22 cellular contexts compared by ENCODE assay signal in genomic region chr11:18927550-18928322, GRCh38. TPM values are rescaled to one million over a fixed set of nuclear protein-coding genes. Genes with fewer than 3 reads are reported as not detected.
A peak's percentile ranks its signal among the peaks of the same experiment; 100 is the strongest.
DNase-seq lines count a peak whose midpoint lies in the region; ATAC-seq, FAIRE-seq and TF ChIP-seq lines count a peak whose summit lies in the region.
"Had no signal": no experiment of that assay in that cellular context is flagged by ENCODE, and none has a peak within 500 bp of the region (broad histone marks: within the 10 kb centered on the region; RNA-seq: fewer than 3 reads in every experiment).

No MANE protein-coding gene starts in this region.

- in situ Hi-C loops in GM12878 (cut with MboI): no loop called here

- H3K9me2 ChIP-seq in PC-9 (ENCODE audit: insufficient read depth): no peaks in the 10 kb centered on the region

- FAIRE-seq in GM12878 (lab: Jason Lieb, UNC): no peak
- FAIRE-seq in keratinocyte (lab: Jason Lieb, UNC): peak; percentile 84
- FAIRE-seq: D721Med, G401.6, GM12892 had no signal

- H3K9ac ChIP-seq in GM12878 (ENCODE audit: control insufficient read depth, insufficient read depth, low read length) (no peak overlapping the region), keratinocyte (ENCODE audit: control insufficient read depth, extremely low read depth, insufficient read depth, low read length) (no peak overlapping the region)

- TF ChIP-seq EP300 in GM12878 (IDR thresholded peaks at IDR 0.05; ENCODE audit: borderline replicate concordance in 1 of 2, control insufficient read depth in 1 of 2, low read depth in 2 of 2, low read length in 2 of 2): no peak

- H2AFZ ChIP-seq in PC-9 (no peak overlapping the region), GM12878 (ENCODE audit: control insufficient read depth, low read depth, low read length) (no peak overlapping the region), keratinocyte (ENCODE audit: control insufficient read depth, low read length) (no peak overlapping the region)
- H2AFZ ChIP-seq: GM23338 had no signal

- H3K36me3 ChIP-seq in PC-9 (ENCODE audit: low read depth) (no peaks in the 10 kb centered on the region), GM12878 (ENCODE audit: control insufficient read depth in 2 of 2, insufficient read depth in 2 of 2, low read length in 1 of 2) (no peaks in the 10 kb centered on the region), keratinocyte (ENCODE audit: control insufficient read depth in 2 of 2, extremely low read depth in 1 of 2, insufficient read depth in 2 of 2, low read length in 2 of 2) (no peaks in the 10 kb centered on the region)
- H3K36me3 ChIP-seq: BE2C had no signal

- TF ChIP-seq POLR2A in GM12878 (IDR thresholded peaks at IDR 0.05; ENCODE audit: low read depth, low read length): no peak

- CTCF ChIA-PET in PC-9 (lab: Charles Lee) (no interaction called here), GM12878 (lab: Yijun Ruan, JAX) (no interaction called here)

- H3K4me3 ChIP-seq in PC-9 (no peak overlapping the region), GM12878 (no peak overlapping the region), keratinocyte (ENCODE audit: control insufficient read depth in 2 of 3, extremely low read depth in 1 of 3, insufficient read depth in 2 of 3, low read depth in 1 of 3, low read length in 3 of 3) (no peak overlapping the region)
- H3K4me3 ChIP-seq: GM23338 had no signal

- no peaks in the 10 kb centered on the region for H3K9me1 ChIP-seq in keratinocyte (ENCODE audit: control insufficient read depth, extremely low read depth, insufficient read depth, low read length)

- POLR2A ChIA-PET in PC-9 (lab: Charles Lee; ENCODE audit: unreplicated experiment) (no interaction called here), GM12878 (lab: Charles Lee) (no interaction called here)

- no peak for TF ChIP-seq RAD21 in GM12878 (IDR thresholded peaks at IDR 0.05; ENCODE audit: insufficient read depth, low read depth, low read length)

- intact Hi-C loops in PC-9 (cut with micrococcal nuclease; ENCODE audit: unreplicated experiment): no loop called here
- intact Hi-C loops in GM12878 (cut with micrococcal nuclease; ENCODE audit: unreplicated experiment): no loop called here

- H3K27ac ChIP-seq in C4-2B (no peak overlapping the region), PC-9 (no peak overlapping the region), GM12878 (ENCODE audit: control insufficient read depth, insufficient read depth) (no peak overlapping the region), keratinocyte (ENCODE audit: control insufficient read depth, insufficient read depth, low read length) (no peak overlapping the region)

- H3K9me3 ChIP-seq in PC-9 (ENCODE audit: insufficient read depth, low read depth) (no peaks in the 10 kb centered on the region), GM12878 (replicated peaks; ENCODE audit: control insufficient read depth, insufficient read depth, low read length) (no peaks in the 10 kb centered on the region), keratinocyte (ENCODE audit: control insufficient read depth, low read depth, low read length) (no peaks in the 10 kb centered on the region)
- H3K9me3 ChIP-seq: BE2C had no signal

- RAD21 ChIA-PET in GM12878 (lab: Charles Lee; ENCODE audit: unreplicated experiment): no interaction called here

- 14% methylated on average over 3 of the region's 3 CpGs for WGBS in GM12878 (ENCODE audit: insufficient coverage, insufficient replicate concordance, low lambda C conversion rate, missing lambda C conversion rate)

- TF ChIP-seq CTCF in C4-2B (conservative IDR thresholded peaks at IDR 0.05) (peak; percentile 39), PC-9 (conservative IDR thresholded peaks at IDR 0.05) (0 out of 2 replicates have a peak, but pooled peaks have one; percentile 29), GM12878 (IDR thresholded peaks at IDR 0.05 in 2 of 3, conservative IDR thresholded peaks at IDR 0.05 in 1 of 3; ENCODE audit: control insufficient read depth in 2 of 3, extremely low read depth in 1 of 3, insufficient read depth in 1 of 3, low read depth in 3 of 3, low read length in 3 of 3) (no peak), keratinocyte (optimal IDR thresholded peaks at IDR 0.05 in 1 of 3, IDR thresholded peaks at IDR 0.05 in 1 of 3, conservative IDR thresholded peaks at IDR 0.05 in 1 of 3; ENCODE audit: extremely low read depth in 1 of 3, insufficient read depth in 2 of 3, low read length in 3 of 3) (peak in 2 of 3 experiments; percentile 22 to 37)

- no peak overlapping the region for H3K4me2 ChIP-seq in PC-9
- H3K4me2 ChIP-seq in GM12878 (ENCODE audit: control insufficient read depth, insufficient read depth): no peak overlapping the region
- no peak overlapping the region for H3K4me2 ChIP-seq in keratinocyte (ENCODE audit: control insufficient read depth, extremely low read depth, insufficient read depth, low read depth, low read length)
- H3K4me2 ChIP-seq: GM23338 had no signal

- ATAC-seq in GM12878: no peak
- ATAC-seq in SK-N-SH treated with all-trans-retinoic acid at 6 μM for 48 hours: no peak
- ATAC-seq: CD8-positive, alpha-beta T cell; GM23338 had no signal

- SMC1A ChIA-PET in GM12878 (lab: Charles Lee; ENCODE audit: uncharacterized antibody, unreplicated experiment): no interaction called here

- dilution Hi-C loops in keratinocyte (cut with MboI; ENCODE audit: extremely low pct_ligation_motif_present, low sequenced_read_pairs): no loop called here

- H3K27me3 ChIP-seq in PC-9 (ENCODE audit: insufficient read depth, low read depth) (peaks cover 97% of the 10 kb centered on the region), GM12878 (replicated peaks in 1 of 2; ENCODE audit: control insufficient read depth in 2 of 2, insufficient read depth in 2 of 2, low read length in 1 of 2) (no peaks in the 10 kb centered on the region), keratinocyte (ENCODE audit: control insufficient read depth, extremely low read depth, insufficient read depth, low read length) (peaks cover 4% of the 10 kb centered on the region)
- H3K27me3 ChIP-seq: BE2C had no signal

- H3K79me2 ChIP-seq in PC-9 (ENCODE audit: low read depth): no peaks in the 10 kb centered on the region
- no peaks in the 10 kb centered on the region for H3K79me2 ChIP-seq in GM12878 (ENCODE audit: control insufficient read depth, insufficient read depth, low read length)
- no peaks in the 10 kb centered on the region for H3K79me2 ChIP-seq in keratinocyte (ENCODE audit: control insufficient read depth, insufficient read depth, low read length)

- H3F3A ChIP-seq in PC-9 (ENCODE audit: insufficient read depth, low read depth): no peaks in the 10 kb centered on the region

- H4K20me1 ChIP-seq in PC-9 (ENCODE audit: insufficient read depth) (no peaks in the 10 kb centered on the region), GM12878 (ENCODE audit: control insufficient read depth, insufficient read depth) (no peaks in the 10 kb centered on the region), keratinocyte (ENCODE audit: control insufficient read depth, extremely low read depth, insufficient read depth, low read length) (no peaks in the 10 kb centered on the region)

- H3K4me1 ChIP-seq in PC-9 (replicated peaks; ENCODE audit: insufficient read depth): no peaks in the 10 kb centered on the region
- H3K4me1 ChIP-seq in GM12878 (ENCODE audit: control insufficient read depth, insufficient read depth, low read length): no peaks in the 10 kb centered on the region
- peaks cover 4% of the 10 kb centered on the region for H3K4me1 ChIP-seq in keratinocyte (ENCODE audit: control insufficient read depth, extremely low read depth, insufficient read depth, low read length)
- H3K4me1 ChIP-seq: BE2C had no signal

- BruUV-seq in PC-9 (replicated peaks; lab: Mats Ljungman, UMichigan) (no TSS peak), GM12878 (replicated peaks; lab: Mats Ljungman, UMichigan) (no TSS peak)

- no peak for DNase-seq in PC-9
- DNase-seq in GM12878 (ENCODE audit: low read depth, low spot score): no peak
- DNase-seq in keratinocyte (ENCODE audit: low read depth, low spot score): no peak
- DNase-seq in NCI-H2227 (lab: John Stamatoyannopoulos, UW; ENCODE audit: unreplicated experiment): no peak
- no peak for DNase-seq in SIG-M5 treated with dmso at 0.1 percent for 504 hours (lab: John Stamatoyannopoulos, UW; ENCODE audit: unreplicated experiment)
- DNase-seq: BE2C; CD8-positive, alpha-beta T cell; COR-L47; DMS153; DMS79 treated with DMSO at 0.1 percent for 48 hours; EL; H7 had no signal

TF ChIP-seq in GM12878, 131 proteins besides CTCF, POLR2A, EP300 and RAD21:
- TF ChIP-seq BMI1 (IDR thresholded peaks at IDR 0.05; ENCODE audit: borderline replicate concordance) (0 out of 2 replicates have a peak, but pooled peaks have one; percentile 20), NBN (IDR thresholded peaks at IDR 0.05) (no peak)

TF ChIP-seq in SK-N-SH treated with all-trans-retinoic acid at 6 μM for 48 hours, 23 proteins besides CTCF, POLR2A, EP300 and RAD21 (continues in another document):
- TF ChIP-seq BACH2 (CRISPR knock-in tag; IDR thresholded peaks at IDR 0.05; ENCODE audit: borderline replicate concordance) (no peak), PPARA (CRISPR knock-in tag; IDR thresholded peaks at IDR 0.05; ENCODE audit: borderline replicate concordance) (no peak), ARNTL (CRISPR knock-in tag; IDR thresholded peaks at IDR 0.05; ENCODE audit: borderline replicate concordance, low read depth) (no peak)

RNA-seq across cellular contexts. Expression of gene MRGPRX1, which starts 11.5 kb away (rescaled TPM):
- not detected in 2 replicates for total RNA-seq in PC-9 (2021)
- not detected in 2 replicates for total RNA-seq in GM12878 (2013; cell fraction: nucleolus; rRNA removed)
- not detected in 2 replicates for total RNA-seq in GM12878 (2014; rRNA removed)
- not detected in 2 replicates for total RNA-seq in GM12878 (2014; rRNA removed; fragmentation: Illumina TruSeq; extraction: Trizol)
- total RNA-seq in GM12878 (2021): not detected in 2 replicates
- not detected for polyA plus RNA-seq in GM12878 (2011; ENCODE audit: low read depth)
- not detected in 2 replicates for polyA plus RNA-seq in GM12878 (2011; rRNA removed)
- polyA plus RNA-seq in GM12878 (2011; cell fraction: cytosol; rRNA removed): not detected in 2 replicates
- polyA plus RNA-seq in GM12878 (2011; cell fraction: nucleus; rRNA removed): not detected in 2 replicates
- polyA plus RNA-seq in GM12878 (2012): not detected in 2 replicates
- not detected in 2 replicates for polyA plus RNA-seq in GM12878 (2014; fragmentation: Illumina TruSeq; extraction: Trizol)
- not detected for polyA plus RNA-seq in GM12878 (2014; fragmentation: Nextera tagmentation; extraction: Ambion mirVana)
- polyA plus RNA-seq in GM12878 (2014; rRNA removed): not detected in 2 replicates
- not detected for polyA plus RNA-seq in GM12878 (2016; fragmentation: Nextera tagmentation; extraction: Ambion mirVana)
- polyA minus RNA-seq in GM12878 (2011; rRNA and poly(A)+ RNA removed): not detected in 2 replicates
- not detected in 2 replicates for polyA minus RNA-seq in GM12878 (2011; cell fraction: cytosol; rRNA and poly(A)+ RNA removed)
- not detected in 2 replicates for polyA minus RNA-seq in GM12878 (2011; cell fraction: nucleus; rRNA and poly(A)+ RNA removed)
- not detected in 3 replicates for polyA plus RNA-seq in keratinocyte
- polyA plus RNA-seq in keratinocyte (2011; ENCODE audit: low read depth): not detected
- not detected in 2 replicates for polyA plus RNA-seq in keratinocyte (2011; cell fraction: cytosol; rRNA removed)
- polyA plus RNA-seq in keratinocyte (2011; cell fraction: nucleus; rRNA removed): 0.13 TPM in 1 of 2 replicates, not detected in the other
- polyA plus RNA-seq in keratinocyte (2012; ENCODE audit: low replicate concordance): 0.52 TPM in 1 of 2 replicates, not detected in the other
- polyA minus RNA-seq in keratinocyte: not detected in 3 replicates
- not detected for polyA minus RNA-seq in keratinocyte (2011; cell fraction: cytosol; rRNA and poly(A)+ RNA removed)
- polyA minus RNA-seq in keratinocyte (2011; cell fraction: nucleus; rRNA and poly(A)+ RNA removed): not detected in 2 replicates
- total RNA-seq: A172; CD8-positive, alpha-beta T cell; GM23338; H7; HT1080 had no signal
- polyA plus RNA-seq: CD14-positive monocyte, GM23338, IgD-negative memory B cell had no signal

Comparison
In these comparisons a context has a peak if more than half of its experiments do, and no peak if none do; other contexts are left out.
1. CTCF ChIP-seq: peak in C4-2B (single experiment), PC-9 (single experiment) and keratinocyte (2 of 3); none in GM12878 (0 of 3).